ENCODE assay signal across 9 cellular contexts in genomic region chr14:68814376-68815287, GRCh38. TPM values are rescaled to one million over a fixed set of nuclear protein-coding genes. Genes with fewer than 3 reads are reported as not detected.
DNase-seq lines count a peak whose midpoint lies in the region; ATAC-seq and TF ChIP-seq lines count a peak whose summit lies in the region.
"Had no signal": no experiment of that assay in that cellular context is flagged by ENCODE, and none has a peak within 500 bp of the region (broad histone marks: within the 10 kb centered on the region; RNA-seq: fewer than 3 reads in every experiment).

No MANE protein-coding gene starts in this region.

- peak overlapping the region; percentile 86 for H3K27ac Mint-ChIP-seq in activated CD8-positive, alpha-beta memory T cell treated with anti-CD3 and anti-CD28 coated beads, Interleukin-2, amount 10 ng/mL, durations not matched to agents 7 days and 5 days
- H3K27ac Mint-ChIP-seq in stimulated activated naive B cell treated with anti-CD40 and anti-IgM and Interleukin-4, amounts not matched to agents 10 μg/mL and 1 μg/mL and 100 μg/mL, for 72 hours, result peak overlapping the region; percentile 96

- TF ChIP-seq CTCF in SU-DHL-6 (IDR thresholded peaks at IDR 0.05; ENCODE audit: insufficient read depth, low read length, poor library complexity, severe bottlenecking) (no peak), mammary epithelial cell (conservative IDR thresholded peaks at IDR 0.05 in 1 of 2, IDR thresholded peaks at IDR 0.05 in 1 of 2; ENCODE audit: extremely low read depth in 1 of 2, insufficient read depth in 1 of 2, low read depth in 1 of 2, low read length in 2 of 2) (no peak)

- no peaks in the 10 kb centered on the region for H3K36me3 Mint-ChIP-seq in activated CD8-positive, alpha-beta memory T cell treated with anti-CD3 and anti-CD28 coated beads, Interleukin-2, amount 10 ng/mL, durations not matched to agents 7 days and 5 days
- H3K36me3 Mint-ChIP-seq in stimulated activated naive B cell treated with anti-CD40 and anti-IgM and Interleukin-4, amounts not matched to agents 10 μg/mL and 1 μg/mL and 100 μg/mL, for 72 hours, result peaks cover 0 to 19% of the 10 kb centered on the region in 2 donors

- H3K4me1 Mint-ChIP-seq in activated CD8-positive, alpha-beta memory T cell treated with anti-CD3 and anti-CD28 coated beads, Interleukin-2, amount 10 ng/mL, durations not matched to agents 7 days and 5 days, result peaks cover 39% of the 10 kb centered on the region
- peaks cover 64 to 90% of the 10 kb centered on the region in 2 donors for H3K4me1 Mint-ChIP-seq in stimulated activated naive B cell treated with anti-CD40 and anti-IgM and Interleukin-4, amounts not matched to agents 10 μg/mL and 1 μg/mL and 100 μg/mL, for 72 hours

- CTCF ChIA-PET in activated CD8-positive, alpha-beta memory T cell treated with anti-CD3 and anti-CD28 coated beads, Interleukin-2, amount 10 ng/mL, durations not matched to agents 7 days and 5 days (lab: Charles Lee), result interaction anchor here (0.9 to 12.5 kb wide), 12 partner anchors 11 to 870 kb away, joined by 3 to 237 read pairs (median 18); partner anchors contain the start of gene ZFP36L1
- CTCF ChIA-PET in mammary epithelial cell (lab: Charles Lee; ENCODE audit: low non-redundant PET), result no interaction called here

- H2AFZ ChIP-seq in SU-DHL-6 (ENCODE audit: low read depth, low read length, severe bottlenecking), result no peak overlapping the region
- H2AFZ ChIP-seq in mammary epithelial cell (ENCODE audit: low read depth, low read length), result peak overlapping the region; percentile 63

- H3K4me2 ChIP-seq in SU-DHL-6 (ENCODE audit: low read depth, low read length, poor library complexity, severe bottlenecking), result peak overlapping the region; percentile 64
- peak overlapping the region; percentile 69 for H3K4me2 ChIP-seq in mammary epithelial cell (ENCODE audit: insufficient read depth, low read depth, low read length)

- peaks cover 23% of the 10 kb centered on the region for H3F3A ChIP-seq in SU-DHL-6 (ENCODE audit: insufficient read depth)

- peaks cover 29% of the 10 kb centered on the region for H3K4me1 ChIP-seq in mammary epithelial cell (ENCODE audit: insufficient read depth, low read length)

- H4K20me1 ChIP-seq in SU-DHL-6 (ENCODE audit: low read depth, low read length) (no peaks in the 10 kb centered on the region), mammary epithelial cell (ENCODE audit: insufficient read depth, low read length) (no peaks in the 10 kb centered on the region)

- H3K79me2 ChIP-seq in SU-DHL-6 (ENCODE audit: insufficient read depth, low read length) (no peaks in the 10 kb centered on the region), mammary epithelial cell (ENCODE audit: insufficient read depth, low read length) (peaks cover 9% of the 10 kb centered on the region)

- intact Hi-C loops in mammary epithelial cell (cut with micrococcal nuclease), result loop anchor here (5.0 kb wide), 4 partner anchors 672 to 977 kb away; no protein-coding TSS in a partner anchor

- peak; percentile 71 for DNase-seq in activated CD8-positive, alpha-beta memory T cell treated with anti-CD3 and anti-CD28 coated beads, Interleukin-2, amount 10 ng/mL, durations not matched to agents 7 days and 5 days
- DNase-seq in activated CD8-positive, alpha-beta memory T cell treated with anti-CD3 and anti-CD28 coated beads for 24 hours, result no peak
- peak; percentile 11 for DNase-seq in mammary epithelial cell
- DNase-seq in stimulated activated naive B cell treated with anti-CD40 and anti-IgM and Interleukin-4, amounts not matched to agents 10 μg/mL and 1 μg/mL and 100 μg/mL, for 72 hours, result peak; percentile 80
- DNase-seq in NCI-H1092 treated with DMSO at 0.1 percent for 48 hours (lab: John Stamatoyannopoulos, UW), result no peak

- no peaks in the 10 kb centered on the region for H3K9me3 Mint-ChIP-seq in activated CD8-positive, alpha-beta memory T cell treated with anti-CD3 and anti-CD28 coated beads, Interleukin-2, amount 10 ng/mL, durations not matched to agents 7 days and 5 days (ENCODE audit: low read depth)
- H3K9me3 Mint-ChIP-seq in stimulated activated naive B cell treated with anti-CD40 and anti-IgM and Interleukin-4, amounts not matched to agents 10 μg/mL and 1 μg/mL and 100 μg/mL, for 72 hours, result peaks cover 0 to 2% of the 10 kb centered on the region in 2 donors

- no peaks in the 10 kb centered on the region for H3K9me2 ChIP-seq in SU-DHL-6 (replicated peaks; ENCODE audit: insufficient read depth, low read length)

- H3K9me3 ChIP-seq in SU-DHL-6 (ENCODE audit: insufficient read depth, low read length), result no peaks in the 10 kb centered on the region
- no peaks in the 10 kb centered on the region for H3K9me3 ChIP-seq in mammary epithelial cell (replicated peaks; ENCODE audit: insufficient read depth, low read length)

- in situ Hi-C loops in mammary epithelial cell (cut with MboI; ENCODE audit: low sequenced_read_pairs in 2 of 2), result loop anchor here in 1 of 2 donors (10.0 kb wide), 1 partner anchor 560 kb away; no protein-coding TSS in a partner anchor

- H3K4me3 ChIP-seq in SU-DHL-6 (ENCODE audit: insufficient read depth, low read length, poor library complexity, severe bottlenecking), result peak overlapping the region; percentile 35
- H3K4me3 ChIP-seq in mammary epithelial cell (replicated peaks in 1 of 3; ENCODE audit: insufficient read depth in 1 of 3, low read depth in 2 of 3, low read length in 3 of 3), result peak overlapping the region in 1 of 3 experiments; percentile 13

- H3K27ac ChIP-seq in SU-DHL-6 (ENCODE audit: low read depth, low read length) (peak overlapping the region; percentile 76), mammary epithelial cell (ENCODE audit: insufficient read depth, low read depth, low read length) (peak overlapping the region; percentile 31), layer of hippocampus (ENCODE audit: low read depth, low read length) (peak overlapping the region; percentile 98)

- dilution Hi-C loops in mammary epithelial cell (cut with HindIII; ENCODE audit: low sequenced_read_pairs), result loop anchor here (25.0 kb wide), 2 partner anchors 552 to 877 kb away; no protein-coding TSS in a partner anchor

- H3K9ac ChIP-seq in SU-DHL-6 (ENCODE audit: low read length), result peak overlapping the region; percentile 79
- H3K9ac ChIP-seq in mammary epithelial cell (ENCODE audit: insufficient read depth, low read length), result peak overlapping the region; percentile 29

- no peaks in the 10 kb centered on the region for H3K36me3 ChIP-seq in SU-DHL-6 (ENCODE audit: low read length)
- H3K36me3 ChIP-seq in mammary epithelial cell (ENCODE audit: insufficient read depth, low read length), result no peaks in the 10 kb centered on the region

- H3K4me3 Mint-ChIP-seq in activated CD8-positive, alpha-beta memory T cell treated with anti-CD3 and anti-CD28 coated beads, Interleukin-2, amount 10 ng/mL, durations not matched to agents 7 days and 5 days, result peak overlapping the region; percentile 68
- peak overlapping the region; percentile 84 for H3K4me3 Mint-ChIP-seq in stimulated activated naive B cell treated with anti-CD40 and anti-IgM and Interleukin-4, amounts not matched to agents 10 μg/mL and 1 μg/mL and 100 μg/mL, for 72 hours

- ATAC-seq in activated CD8-positive, alpha-beta memory T cell treated with anti-CD3 and anti-CD28 coated beads, Interleukin-2, amount 10 ng/mL, durations not matched to agents 7 days and 5 days, result peak; percentile 4
- peak; percentile 37 for ATAC-seq in HG03108 (IDR thresholded peaks at IDR 0.05; ENCODE audit: unreplicated experiment)
- peak; percentile 56 to 62 for ATAC-seq in stimulated activated naive B cell treated with anti-CD40 and anti-IgM and Interleukin-4, amounts not matched to agents 10 μg/mL and 1 μg/mL and 100 μg/mL, for 72 hours (replicated peaks)
- ATAC-seq: left colon had no signal

- H3K27me3 ChIP-seq in SU-DHL-6 (ENCODE audit: low read length), result no peaks in the 10 kb centered on the region
- H3K27me3 ChIP-seq in mammary epithelial cell (ENCODE audit: insufficient read depth, low read length), result no peaks in the 10 kb centered on the region
- no peaks in the 10 kb centered on the region for H3K27me3 ChIP-seq in layer of hippocampus (ENCODE audit: control insufficient read depth, insufficient read depth, low read length)

- no peaks in the 10 kb centered on the region for H3K27me3 Mint-ChIP-seq in activated CD8-positive, alpha-beta memory T cell treated with anti-CD3 and anti-CD28 coated beads, Interleukin-2, amount 10 ng/mL, durations not matched to agents 7 days and 5 days
- no peaks in the 10 kb centered on the region for H3K27me3 Mint-ChIP-seq in stimulated activated naive B cell treated with anti-CD40 and anti-IgM and Interleukin-4, amounts not matched to agents 10 μg/mL and 1 μg/mL and 100 μg/mL, for 72 hours

- BruUV-seq in mammary epithelial cell (replicated peaks; lab: Mats Ljungman, UMichigan), result TSS peak; percentile 44

- 27% methylated on average over 14 of the region's 14 CpGs for WGBS in mammary epithelial cell (ENCODE audit: low coverage, missing lambda C conversion rate)

RNA-seq across cellular contexts. Expression of gene ZFP36L1, which starts 21.8 kb away (rescaled TPM):
- total RNA-seq in activated CD8-positive, alpha-beta memory T cell treated with anti-CD3 and anti-CD28 coated beads, Interleukin-2, amount 10 ng/mL, durations not matched to agents 7 days and 5 days, result 10 to 100 TPM; 53.6 to 85.6 TPM
- total RNA-seq in mammary epithelial cell, result 100 to 1,000 TPM; 169 to 373 TPM
- 140 TPM for polyA plus RNA-seq in mammary epithelial cell
- 99.0 TPM for polyA minus RNA-seq in mammary epithelial cell

Comparison
In these comparisons a context has a peak if more than half of its experiments do, and no peak if none do; other contexts are left out.
1. DNase-seq: peak in activated CD8-positive, alpha-beta memory T cell treated with anti-CD3 and anti-CD28 coated beads, Interleukin-2, amount 10 ng/mL, durations not matched to agents 7 days and 5 days (single experiment), mammary epithelial cell (single experiment) and stimulated activated naive B cell treated with anti-CD40 and anti-IgM and Interleukin-4, amounts not matched to agents 10 μg/mL and 1 μg/mL and 100 μg/mL, for 72 hours (single experiment); none in activated CD8-positive, alpha-beta memory T cell treated with anti-CD3 and anti-CD28 coated beads for 24 hours (single experiment) and NCI-H1092 treated with DMSO at 0.1 percent for 48 hours (single experiment).
2. ATAC-seq: peak in every context shown above with its lines; median percentile 59 in stimulated activated naive B cell treated with anti-CD40 and anti-IgM and Interleukin-4, amounts not matched to agents 10 μg/mL and 1 μg/mL and 100 μg/mL, for 72 hours; 37 in HG03108; 4 in activated CD8-positive, alpha-beta memory T cell treated with anti-CD3 and anti-CD28 coated beads, Interleukin-2, amount 10 ng/mL, durations not matched to agents 7 days and 5 days.
3. H3K27ac ChIP-seq: peak in every context shown above with its lines; median percentile 98 in layer of hippocampus; 76 in SU-DHL-6; 31 in mammary epithelial cell.